Comparison of ENCODE assay signal across 19 cellular contexts in the genomic region with DNA sequence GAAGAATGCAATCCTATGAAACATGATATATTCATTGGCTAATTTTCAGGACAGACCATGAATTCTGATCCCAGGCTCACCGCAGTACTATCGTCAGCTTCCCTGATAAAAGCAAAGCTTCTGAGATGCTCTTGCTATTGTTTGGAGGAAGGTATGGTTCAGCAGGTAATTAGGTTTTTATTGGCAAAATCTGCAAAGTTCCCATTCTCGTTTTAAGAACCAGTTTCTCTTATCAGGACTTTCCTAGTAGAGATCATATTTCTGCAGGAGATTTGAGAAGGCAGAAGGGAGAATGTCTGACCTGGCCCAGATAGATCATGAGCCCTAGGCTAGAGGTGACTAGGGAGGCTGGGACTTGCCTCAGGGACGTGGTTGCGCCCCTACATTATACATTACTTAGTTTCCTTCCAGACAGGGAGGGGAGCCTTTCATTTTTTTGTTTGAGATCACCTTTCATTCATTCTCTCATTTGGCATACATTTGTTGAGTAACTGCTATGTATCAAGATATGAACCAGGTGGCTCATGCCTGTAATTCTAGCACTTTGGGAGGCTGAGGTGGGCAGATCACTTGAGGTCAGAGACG.
DNase-seq lines count a peak whose midpoint lies in the region; TF ChIP-seq lines count a peak whose summit lies in the region.
"Had no signal": no experiment of that assay in that cellular context is flagged by ENCODE, and none has a peak within 500 bp of the region (broad histone marks: within the 10 kb centered on the region; RNA-seq: fewer than 3 reads in every experiment).

No MANE protein-coding gene starts in this region.

- H3K4me1 Mint-ChIP-seq in mesothelial cell of epicardium, result peaks cover 42% of the 10 kb centered on the region

- H3K27me3 Mint-ChIP-seq in mesothelial cell of epicardium (ENCODE audit: low read depth), result no peaks in the 10 kb centered on the region
- H3K27me3 Mint-ChIP-seq: CD4-positive, alpha-beta T cell had no signal

- no peaks in the 10 kb centered on the region for H3K27me3 ChIP-seq in brain microvascular endothelial cell (replicated peaks)
- H3K27me3 ChIP-seq: BLaER1, MG63 had no signal

- no peaks in the 10 kb centered on the region for H3K36me3 Mint-ChIP-seq in mesothelial cell of epicardium

- no peak overlapping the region for H3K4me3 Mint-ChIP-seq in mesothelial cell of epicardium
- H3K4me3 Mint-ChIP-seq: CD4-positive, alpha-beta T cell had no signal

- H3K36me3 ChIP-seq in brain microvascular endothelial cell (replicated peaks), result no peaks in the 10 kb centered on the region
- H3K36me3 ChIP-seq: BLaER1, MG63 had no signal

- TF ChIP-seq CTCF in C4-2B (conservative IDR thresholded peaks at IDR 0.05), result no peak
- no peak for TF ChIP-seq CTCF in LNCaP clone FGC (IDR thresholded peaks at IDR 0.05; ENCODE audit: control insufficient read depth, extremely low read depth, insufficient read depth)
- no peak for TF ChIP-seq CTCF in brain microvascular endothelial cell (IDR thresholded peaks at IDR 0.05; ENCODE audit: low read depth, low read length, missing control alignments)
- no peak for TF ChIP-seq CTCF in mesothelial cell of epicardium (IDR thresholded peaks at IDR 0.05; ENCODE audit: unreplicated experiment)
- TF ChIP-seq CTCF in GM13976 (IDR thresholded peaks at IDR 0.05; ENCODE audit: borderline replicate concordance, control extremely low read depth, extremely low read depth, insufficient read depth, missing control alignments), result no peak

- H3K9me3 Mint-ChIP-seq in mesothelial cell of epicardium, result no peaks in the 10 kb centered on the region
- H3K9me3 Mint-ChIP-seq: CD4-positive, alpha-beta T cell had no signal

- H3K4me3 ChIP-seq in LNCaP clone FGC (ENCODE audit: low read depth, low read length), result no peak overlapping the region
- H3K4me3 ChIP-seq in brain microvascular endothelial cell (ENCODE audit: low read depth, low read length), result no peak overlapping the region
- H3K4me3 ChIP-seq: BLaER1, K562, MG63 had no signal

- peak overlapping the region; percentile 32 for H3K27ac Mint-ChIP-seq in mesothelial cell of epicardium
- H3K27ac Mint-ChIP-seq: CD4-positive, alpha-beta T cell had no signal

- in situ Hi-C loops in brain microvascular endothelial cell (cut with HindIII; ENCODE audit: low pct_ligation_motif_present, low sequenced_read_pairs), result no loop called here
- in situ Hi-C loops in GM13976 (cut with MboI; ENCODE audit: low sequenced_read_pairs, unreplicated experiment), result no loop called here

- peak; percentile 62 for DNase-seq in LNCaP clone FGC (ENCODE audit: low read depth)
- no peak for DNase-seq in brain microvascular endothelial cell
- DNase-seq in mesothelial cell of epicardium (ENCODE audit: low spot score in 2 of 2, unreplicated experiment in 2 of 2), result no peak
- no peak for DNase-seq in GM13976 (ENCODE audit: low spot score)
- no peak for DNase-seq in NCI-H146 treated with DMSO at 0.1 percent for 48 hours (lab: John Stamatoyannopoulos, UW; ENCODE audit: unreplicated experiment)
- no peak for DNase-seq in DMS79 (lab: John Stamatoyannopoulos, UW)
- DNase-seq: CD4-positive, alpha-beta T cell; COR-L47; GDM1; MG63; NCI-H1105 treated with DMSO at 0.1 percent for 48 hours; NCI-H1694; NCI-H2029 treated with DMSO at 0.1 percent for 48 hours; NCI-H69; SK-N-SH; SW 1271 had no signal

- H3K27ac ChIP-seq in C4-2B, result peak overlapping the region; percentile 61
- peak overlapping the region; percentile 9 for H3K27ac ChIP-seq in brain microvascular endothelial cell
- H3K27ac ChIP-seq: BLaER1 had no signal
